Comparison of ENCODE assay signal across 14 cellular contexts in the genomic region with DNA sequence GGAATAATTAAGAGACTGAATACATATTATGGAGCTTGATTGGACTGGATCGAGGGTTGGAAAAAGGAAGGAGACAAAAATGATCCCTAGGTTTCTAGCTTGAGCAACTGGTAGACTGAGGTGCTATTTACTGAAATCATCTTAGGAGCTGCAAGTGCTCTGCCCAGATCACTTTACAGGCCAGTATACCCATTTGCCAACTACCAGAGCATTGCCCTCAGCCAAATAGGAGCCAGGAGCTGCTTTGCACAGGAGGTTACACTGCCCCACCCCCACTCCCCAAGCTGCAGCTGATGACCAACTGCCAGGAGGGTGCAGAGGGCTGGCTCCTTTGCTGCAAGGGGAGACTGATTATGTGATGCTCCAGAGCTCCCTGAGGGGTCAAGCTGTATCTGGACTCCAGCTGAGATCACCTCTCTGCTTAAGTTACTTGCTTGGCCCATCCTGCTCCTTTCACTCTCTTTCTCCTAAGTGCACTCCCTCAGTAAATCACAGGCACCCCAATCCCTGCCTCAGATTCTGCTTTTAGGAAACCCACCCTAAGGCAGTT.
DNase-seq lines count a peak whose midpoint lies in the region; TF ChIP-seq lines count a peak whose summit lies in the region.
"Had no signal": no experiment of that assay in that cellular context is flagged by ENCODE, and none has a peak within 500 bp of the region (broad histone marks: within the 10 kb centered on the region; RNA-seq: fewer than 3 reads in every experiment).

No MANE protein-coding gene starts in this region.

- H3K27me3 ChIP-seq in H7 (ENCODE audit: control insufficient read depth, insufficient read depth, low read length) (no peaks in the 10 kb centered on the region), spleen (replicated peaks in 1 of 7) (no peaks in the 10 kb centered on the region)

- H3K36me3 ChIP-seq in H7 (replicated peaks; ENCODE audit: control insufficient read depth, insufficient read depth, low read length) (no peaks in the 10 kb centered on the region), spleen (no peaks in the 10 kb centered on the region)

- TF ChIP-seq POLR2A in spleen (IDR thresholded peaks at IDR 0.05) = no peak

- H3K27ac ChIP-seq in spleen = no peak overlapping the region

- no peaks in the 10 kb centered on the region for H3K4me1 ChIP-seq in spleen

- H3K4me3 Mint-ChIP-seq in osteocyte (ENCODE audit: unreplicated experiment) = no peak overlapping the region
- H3K4me3 Mint-ChIP-seq: CD4-positive, alpha-beta memory T cell; H9 had no signal

- no peaks in the 10 kb centered on the region for H3K27me3 Mint-ChIP-seq in osteocyte (ENCODE audit: unreplicated experiment)

- TF ChIP-seq CTCF in osteocyte (IDR thresholded peaks at IDR 0.05) = no peak
- TF ChIP-seq CTCF in spleen (IDR thresholded peaks at IDR 0.05 in 8 of 11, conservative IDR thresholded peaks at IDR 0.05 in 3 of 11) = no peak

- H3K27ac Mint-ChIP-seq in osteocyte (ENCODE audit: unreplicated experiment) = no peak overlapping the region
- H3K27ac Mint-ChIP-seq: CD4-positive, alpha-beta memory T cell; H9 had no signal

- H3K4me3 ChIP-seq in H7 (ENCODE audit: insufficient read depth, low read depth, low read length) (no peak overlapping the region), spleen (no peak overlapping the region)

- DNase-seq in H7 (peak; percentile 26), NCI-H2196 treated with DMSO at 0.1 percent for 48 hours (lab: John Stamatoyannopoulos, UW; ENCODE audit: unreplicated experiment) (peak; percentile 16), osteocyte (ENCODE audit: extremely low spot score, unreplicated experiment) (peak; percentile 60), spleen (no peak), NCI-H2171 treated with DMSO at 0.1 percent for 48 hours (lab: John Stamatoyannopoulos, UW) (no peak), NCI-H2171 (lab: John Stamatoyannopoulos, UW) (no peak)
- DNase-seq: C1 segment of cervical spinal cord; Calu3; CD4-positive, alpha-beta memory T cell; COR-L47; DMS53; DMS79 treated with DMSO at 0.1 percent for 48 hours; GF-D8; H9 had no signal

- H3K36me3 Mint-ChIP-seq in osteocyte (ENCODE audit: unreplicated experiment) = no peaks in the 10 kb centered on the region

- H3K9me3 Mint-ChIP-seq in osteocyte (ENCODE audit: unreplicated experiment) = peaks cover 19% of the 10 kb centered on the region

- intact Hi-C loops in spleen (cut with DNase I; ENCODE audit: low total_unique reads) = no loop called here

- WGBS in spleen, 5 donors = 63 to 88% (median 73%) methylated on average over 1 of the region's 1 CpG

- H3K4me1 Mint-ChIP-seq in osteocyte (ENCODE audit: unreplicated experiment) = no peaks in the 10 kb centered on the region
- H3K4me1 Mint-ChIP-seq: CD4-positive, alpha-beta memory T cell had no signal

- H3K9me3 ChIP-seq in spleen = peaks cover 0 to 31% (median 21%) of the 10 kb centered on the region in 8 donors

Comparison
In these comparisons a context has a peak if more than half of its experiments do, and no peak if none do; other contexts are left out.
1. DNase-seq: peak in H7 (single experiment), NCI-H2196 treated with DMSO at 0.1 percent for 48 hours (single experiment) and osteocyte (single experiment); none in spleen (single experiment), NCI-H2171 treated with DMSO at 0.1 percent for 48 hours (single experiment) and NCI-H2171 (single experiment).